Comparison of ENCODE assay signal across 23 cellular contexts in the genomic region with DNA sequence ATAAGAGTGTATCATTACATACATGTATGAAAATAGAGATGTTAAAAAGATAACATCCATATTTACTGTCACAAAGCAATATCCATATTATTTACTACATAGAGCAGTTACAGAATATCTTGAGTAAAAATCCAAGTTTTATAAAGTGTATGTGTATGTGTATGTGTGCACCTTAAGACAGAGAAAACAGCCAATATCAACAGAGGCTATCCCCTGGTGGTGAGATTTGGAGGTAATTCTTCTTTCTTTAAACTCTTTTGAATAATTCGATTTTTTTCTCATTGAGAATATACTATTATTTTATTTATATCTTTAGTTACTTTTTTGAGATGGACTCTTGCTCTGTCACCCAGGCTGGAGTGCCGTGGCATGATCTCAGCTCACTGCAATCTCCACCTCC. TPM values are rescaled to one million over a fixed set of nuclear protein-coding genes. Genes with fewer than 3 reads are reported as not detected.
DNase-seq lines count a peak whose midpoint lies in the region; ATAC-seq and TF ChIP-seq lines count a peak whose summit lies in the region.
"Had no signal": no experiment of that assay in that cellular context is flagged by ENCODE, and none has a peak within 500 bp of the region (broad histone marks: within the 10 kb centered on the region; RNA-seq: fewer than 3 reads in every experiment).

No MANE protein-coding gene starts in this region.

- peaks cover 7% of the 10 kb centered on the region for H3K36me3 Mint-ChIP-seq in MCF 10A (ENCODE audit: insufficient read depth, unreplicated experiment)
- H3K36me3 Mint-ChIP-seq in natural killer cell treated with Interleukin-12 subunit alpha and Interleukin-12 subunit beta and Interleukin-15 and Interleukin-18, amount 100 ng/mL, for 72 hours, result no peaks in the 10 kb centered on the region
- H3K36me3 Mint-ChIP-seq: CD4-positive, alpha-beta memory T cell had no signal

- no peak for TF ChIP-seq POLR2A in breast epithelium (IDR thresholded peaks at IDR 0.05)

- DNase-seq in MCF 10A (ENCODE audit: unreplicated experiment) (no peak), breast epithelium (ENCODE audit: low spot score in 2 of 2) (no peak), Panc1 (ENCODE audit: low read depth, low spot score) (no peak), fibroblast of pulmonary artery (ENCODE audit: low read depth) (no peak), D341Med (ENCODE audit: low spot score) (no peak), NOMO-1 treated with dmso at 0.1 percent for 144 hours (lab: John Stamatoyannopoulos, UW; ENCODE audit: unreplicated experiment) (no peak)
- DNase-seq in natural killer cell treated with Interleukin-12 subunit alpha and Interleukin-12 subunit beta and Interleukin-15 and Interleukin-18, amount 100 ng/mL, for 72 hours (ENCODE audit: low spot score), result no peak
- DNase-seq: activated B cell treated with CpG ODN at 0.5 μM for 24 hours; activated CD8-positive, alpha-beta memory T cell treated with anti-CD3 and anti-CD28 coated beads for 24 hours; activated naive CD8-positive, alpha-beta T cell treated with anti-CD3 and anti-CD28 coated beads, Interleukin-2, amount 10 ng/mL, durations not matched to agents 7 days and 5 days; CD4-positive, alpha-beta memory T cell; DMS79 treated with DMSO at 0.1 percent for 48 hours; naive thymus-derived CD4-positive, alpha-beta T cell; NCI-H1092; NCI-H524; posterior cingulate gyrus; stimulated activated CD8-positive, alpha-beta memory T cell treated with anti-CD3 and anti-CD28 coated beads, Interleukin-4, amount 100 ng/mL, for 48 hours; substantia nigra had no signal

- H3K4me3 ChIP-seq in breast epithelium (no peak overlapping the region), Panc1 (ENCODE audit: low read depth in 2 of 2, low read length in 2 of 2) (no peak overlapping the region), fibroblast of pulmonary artery (replicated peaks; ENCODE audit: low read depth, low read length) (no peak overlapping the region)
- H3K4me3 ChIP-seq: K562, skin epidermis had no signal

- CTCF ChIA-PET in MCF 10A (lab: Yijun Ruan, JAX), result interaction anchor here (0.6 to 1.5 kb wide), 3 partner anchors 14 to 74 kb away, joined by 3 to 4 read pairs (median 3); no protein-coding TSS in a partner anchor
- CTCF ChIA-PET in Panc1 (lab: Charles Lee), result no interaction called here

- POLR2A ChIA-PET in MCF 10A (lab: Yijun Ruan, JAX) (interaction anchor here (1.1 kb wide), 1 partner anchor 47 kb away, joined by 4 read pairs; no protein-coding TSS in a partner anchor), Panc1 (lab: Charles Lee) (no interaction called here)

- H3K4me1 Mint-ChIP-seq in MCF 10A (ENCODE audit: insufficient read depth, unreplicated experiment), result peaks cover 6% of the 10 kb centered on the region
- H3K4me1 Mint-ChIP-seq in natural killer cell treated with Interleukin-12 subunit alpha and Interleukin-12 subunit beta and Interleukin-15 and Interleukin-18, amount 100 ng/mL, for 72 hours (ENCODE audit: low read depth in 2 of 2), result no peaks in the 10 kb centered on the region

- no peaks in the 10 kb centered on the region for H3K9me3 Mint-ChIP-seq in MCF 10A (ENCODE audit: unreplicated experiment)
- H3K9me3 Mint-ChIP-seq in natural killer cell treated with Interleukin-12 subunit alpha and Interleukin-12 subunit beta and Interleukin-15 and Interleukin-18, amount 100 ng/mL, for 72 hours, result no peaks in the 10 kb centered on the region
- H3K9me3 Mint-ChIP-seq: activated B cell treated with CpG ODN at 0.5 μM for 24 hours; activated naive CD8-positive, alpha-beta T cell treated with anti-CD3 and anti-CD28 coated beads, Interleukin-2, amount 10 ng/mL, durations not matched to agents 7 days and 5 days; CD4-positive, alpha-beta memory T cell; memory B cell; naive thymus-derived CD4-positive, alpha-beta T cell; T-helper 2 cell treated with Interferon-gamma antibody and Interleukin-4, amounts not matched to agents 5 μg/mL and 100 μg/mL, for 36 hours had no signal

- no peaks in the 10 kb centered on the region for H3K36me3 ChIP-seq in breast epithelium
- H3K36me3 ChIP-seq in Panc1 (ENCODE audit: control insufficient read depth, insufficient read depth, low read length), result no peaks in the 10 kb centered on the region

- H3K27me3 ChIP-seq in breast epithelium, result no peaks in the 10 kb centered on the region
- no peaks in the 10 kb centered on the region for H3K27me3 ChIP-seq in Panc1 (ENCODE audit: control insufficient read depth, insufficient read depth, low read length)

- TF ChIP-seq CTCF in MCF 10A (IDR thresholded peaks at IDR 0.05; ENCODE audit: unreplicated experiment), result peak; percentile 25
- TF ChIP-seq CTCF in breast epithelium (IDR thresholded peaks at IDR 0.05), result no peak
- TF ChIP-seq CTCF in Panc1 (IDR thresholded peaks at IDR 0.05), result no peak; the same call in 1 of the 2 replicates
- peak; percentile 31 for TF ChIP-seq CTCF in fibroblast of pulmonary artery (IDR thresholded peaks at IDR 0.05; ENCODE audit: low read length, missing control alignments)

- BruUV-seq in MCF 10A (replicated peaks; lab: Mats Ljungman, UMichigan), result no TSS peak
- BruUV-seq in Panc1 (replicated peaks; lab: Mats Ljungman, UMichigan), result no TSS peak

- H3K27ac ChIP-seq in breast epithelium (no peak overlapping the region), Panc1 (ENCODE audit: low read length) (peak overlapping the region; percentile 36; the same call in 1 of the 2 replicates)
- H3K27ac ChIP-seq: skin epidermis had no signal

- H3K4me3 Mint-ChIP-seq in MCF 10A (ENCODE audit: unreplicated experiment), result no peak overlapping the region
- H3K4me3 Mint-ChIP-seq in natural killer cell treated with Interleukin-12 subunit alpha and Interleukin-12 subunit beta and Interleukin-15 and Interleukin-18, amount 100 ng/mL, for 72 hours, result no peak overlapping the region
- H3K4me3 Mint-ChIP-seq: activated B cell treated with CpG ODN at 0.5 μM for 24 hours; activated naive CD8-positive, alpha-beta T cell treated with anti-CD3 and anti-CD28 coated beads, Interleukin-2, amount 10 ng/mL, durations not matched to agents 7 days and 5 days; CD4-positive, alpha-beta memory T cell; memory B cell; naive thymus-derived CD4-positive, alpha-beta T cell; T-helper 2 cell treated with Interferon-gamma antibody and Interleukin-4, amounts not matched to agents 5 μg/mL and 100 μg/mL, for 36 hours had no signal

- no peak for ATAC-seq in Panc1
- no peak for ATAC-seq in natural killer cell treated with Interleukin-12 subunit alpha and Interleukin-12 subunit beta and Interleukin-15 and Interleukin-18, amount 100 ng/mL, for 72 hours
- no peak for ATAC-seq in GM18858 (IDR thresholded peaks at IDR 0.05; ENCODE audit: unreplicated experiment)
- ATAC-seq: K562; naive thymus-derived CD4-positive, alpha-beta T cell had no signal

- intact Hi-C loops in MCF 10A (cut with micrococcal nuclease) (no loop called here), breast epithelium (cut with DNase I; ENCODE audit: low total_unique reads) (no loop called here), Panc1 (cut with micrococcal nuclease; ENCODE audit: unreplicated experiment) (no loop called here)

- H3K4me1 ChIP-seq in breast epithelium, result no peaks in the 10 kb centered on the region
- H3K4me1 ChIP-seq in Panc1 (ENCODE audit: control insufficient read depth, insufficient read depth, low read length), result peaks cover 19% of the 10 kb centered on the region

- no peaks in the 10 kb centered on the region for H3K27me3 Mint-ChIP-seq in MCF 10A (ENCODE audit: insufficient read depth, unreplicated experiment)
- H3K27me3 Mint-ChIP-seq in natural killer cell treated with Interleukin-12 subunit alpha and Interleukin-12 subunit beta and Interleukin-15 and Interleukin-18, amount 100 ng/mL, for 72 hours, result no peaks in the 10 kb centered on the region
- H3K27me3 Mint-ChIP-seq: activated B cell treated with CpG ODN at 0.5 μM for 24 hours; activated naive CD8-positive, alpha-beta T cell treated with anti-CD3 and anti-CD28 coated beads, Interleukin-2, amount 10 ng/mL, durations not matched to agents 7 days and 5 days; CD4-positive, alpha-beta memory T cell; memory B cell; naive thymus-derived CD4-positive, alpha-beta T cell had no signal

- in situ Hi-C loops in Panc1 (cut with HindIII; ENCODE audit: low pct_unique_long_range_greater_than_20kb, low sequenced_read_pairs), result no loop called here

- no peak overlapping the region for H3K27ac Mint-ChIP-seq in MCF 10A (ENCODE audit: low read depth, unreplicated experiment)
- H3K27ac Mint-ChIP-seq in natural killer cell treated with Interleukin-12 subunit alpha and Interleukin-12 subunit beta and Interleukin-15 and Interleukin-18, amount 100 ng/mL, for 72 hours, result no peak overlapping the region
- H3K27ac Mint-ChIP-seq: activated B cell treated with CpG ODN at 0.5 μM for 24 hours; activated naive CD8-positive, alpha-beta T cell treated with anti-CD3 and anti-CD28 coated beads, Interleukin-2, amount 10 ng/mL, durations not matched to agents 7 days and 5 days; memory B cell; naive thymus-derived CD4-positive, alpha-beta T cell; T-helper 2 cell treated with Interferon-gamma antibody and Interleukin-4, amounts not matched to agents 5 μg/mL and 100 μg/mL, for 36 hours had no signal

- no peaks in the 10 kb centered on the region for H3K9me3 ChIP-seq in breast epithelium
- no peaks in the 10 kb centered on the region for H3K9me3 ChIP-seq in Panc1 (ENCODE audit: control insufficient read depth, insufficient read depth, low read depth, low read length)

RNA-seq across cellular contexts. Expression of a gene that starts 18.4 kb away (rescaled TPM):
- total RNA-seq in MCF 10A (2022), result 5.4 and 8.7 TPM in 2 replicates
- 10 to 100 TPM in 2 of 3 donors, 1 to 10 TPM in 1; 5.8 to 18.6 (median 13.4) TPM for total RNA-seq in breast epithelium
- 7.6 TPM for total RNA-seq in Panc1 (2021; ENCODE audit: unreplicated experiment)
- 2.4 TPM for polyA plus RNA-seq in Panc1 (2012; ENCODE audit: insufficient read length)
- 10 to 100 TPM in 1 of 2 donors, 1 to 10 TPM in 1; 8.1 to 15.2 TPM for total RNA-seq in natural killer cell treated with Interleukin-12 subunit alpha and Interleukin-12 subunit beta and Interleukin-15 and Interleukin-18, amount 100 ng/mL, for 72 hours

RNA-seq across cellular contexts. Expression of a gene that starts 44.9 kb away (rescaled TPM):
- total RNA-seq in MCF 10A (2022), result 1,413 and 1,430 TPM in 2 replicates
- total RNA-seq in breast epithelium, result 1,000 to 10,000 TPM; 1,431 to 8,681 (median 2,067) TPM
- 3,436 TPM for total RNA-seq in Panc1 (2021; ENCODE audit: unreplicated experiment)
- polyA plus RNA-seq in Panc1 (2012; ENCODE audit: insufficient read length), result 3,712 TPM
- total RNA-seq in natural killer cell treated with Interleukin-12 subunit alpha and Interleukin-12 subunit beta and Interleukin-15 and Interleukin-18, amount 100 ng/mL, for 72 hours, result 100 to 1,000 TPM; 587 to 647 TPM

RNA-seq across cellular contexts. Expression of a gene that starts 53.5 kb away (rescaled TPM):
- total RNA-seq in MCF 10A (2022) (1.2 and 1.3 TPM in 2 replicates), breast epithelium (1 to 10 TPM; 1.6 to 5.7 (median 5.0) TPM), Panc1 (2021; ENCODE audit: unreplicated experiment) (1.3 TPM)
- 1.5 TPM for polyA plus RNA-seq in Panc1 (2012; ENCODE audit: insufficient read length)
- 1 to 10 TPM; 1.1 to 1.6 TPM for total RNA-seq in natural killer cell treated with Interleukin-12 subunit alpha and Interleukin-12 subunit beta and Interleukin-15 and Interleukin-18, amount 100 ng/mL, for 72 hours

Comparison
In these comparisons a context has a peak if more than half of its experiments do, and no peak if none do; other contexts are left out.
1. CTCF ChIP-seq: peak in MCF 10A (single experiment) and fibroblast of pulmonary artery (single experiment); none in breast epithelium (0 of 3) and Panc1 (single experiment).